ENCODE assay signal across 7 cellular contexts in the genomic region with DNA sequence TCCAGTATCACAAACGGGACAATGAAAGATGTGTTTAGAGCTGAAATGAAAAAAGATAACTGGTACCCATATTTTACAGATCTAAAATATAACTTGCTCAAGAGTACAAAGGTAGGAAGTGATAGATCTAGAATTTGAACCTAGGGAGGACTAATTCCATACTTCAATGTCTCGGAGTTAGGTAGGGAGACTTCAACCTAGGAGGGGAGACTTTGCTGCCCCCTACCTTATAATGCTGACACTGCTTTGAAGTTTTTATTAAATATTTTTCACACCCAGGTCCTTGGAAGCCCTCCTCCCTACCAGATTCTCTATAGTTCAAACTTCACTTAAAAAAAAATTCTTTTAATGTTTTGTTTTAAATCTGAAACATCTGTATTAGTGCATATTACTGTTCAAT. TPM values are rescaled to one million over a fixed set of nuclear protein-coding genes. Genes with fewer than 3 reads are reported as not detected.
DNase-seq lines count a peak whose midpoint lies in the region; ATAC-seq, FAIRE-seq and TF ChIP-seq lines count a peak whose summit lies in the region.

No MANE protein-coding gene starts in this region.

- no peaks in the 10 kb centered on the region for H3K27me3 ChIP-seq in MG63

- H3K27me3 Mint-ChIP-seq in endothelial cell (ENCODE audit: unreplicated experiment) (no peaks in the 10 kb centered on the region), progenitor cell of endocrine pancreas (no peaks in the 10 kb centered on the region)

- no peak overlapping the region for H3K4me3 ChIP-seq in MG63

- H3K36me3 Mint-ChIP-seq in endothelial cell (ENCODE audit: low read depth, unreplicated experiment) (peaks cover 13% of the 10 kb centered on the region), progenitor cell of endocrine pancreas (ENCODE audit: insufficient read depth) (peaks cover 21% of the 10 kb centered on the region)

- TF ChIP-seq CTCF in GM12873 (IDR thresholded peaks at IDR 0.05; ENCODE audit: insufficient read depth, low read depth, low read length, missing control alignments) (peak; percentile 41), endothelial cell (IDR thresholded peaks at IDR 0.05; ENCODE audit: unreplicated experiment) (peak; percentile 71), progenitor cell of endocrine pancreas (IDR thresholded peaks at IDR 0.05; ENCODE audit: unreplicated experiment) (peak; percentile 55)

- H3K4me3 Mint-ChIP-seq in endothelial cell (ENCODE audit: unreplicated experiment) (no peak overlapping the region), progenitor cell of endocrine pancreas (ENCODE audit: low read depth) (no peak overlapping the region)

- peaks cover 2% of the 10 kb centered on the region; the same call in 1 of the 2 replicates for H3K36me3 ChIP-seq in MG63

- H3K9me3 Mint-ChIP-seq in endothelial cell (ENCODE audit: unreplicated experiment) (no peaks in the 10 kb centered on the region), progenitor cell of endocrine pancreas (ENCODE audit: low read depth) (peaks cover 5% of the 10 kb centered on the region)

- ATAC-seq in GM19463 (IDR thresholded peaks at IDR 0.05; ENCODE audit: unreplicated experiment): no peak

- H3K4me1 Mint-ChIP-seq in endothelial cell (ENCODE audit: unreplicated experiment): peaks cover 5% of the 10 kb centered on the region
- peaks cover 9% of the 10 kb centered on the region for H3K4me1 Mint-ChIP-seq in progenitor cell of endocrine pancreas (ENCODE audit: low read depth)

- FAIRE-seq in GM19239 (lab: Jason Lieb, UNC): no peak

- H3K27ac Mint-ChIP-seq in endothelial cell (ENCODE audit: unreplicated experiment) (no peak overlapping the region), progenitor cell of endocrine pancreas (no peak overlapping the region)

- H3K9me3 ChIP-seq in MG63: no peaks in the 10 kb centered on the region

- peak; percentile 32 for DNase-seq in NAMALWA (ENCODE audit: low spot score)
- peak; percentile 11 for DNase-seq in endothelial cell (ENCODE audit: low spot score)
- DNase-seq in progenitor cell of endocrine pancreas (ENCODE audit: low spot score, unreplicated experiment): no peak
- no peak for DNase-seq in MG63
- no peak for DNase-seq in GM19239 (ENCODE audit: insufficient read length, low spot score)

RNA-seq across cellular contexts. Expression of gene MICU1, which starts 58.0 kb away (rescaled TPM):
- 39.9 TPM for total RNA-seq in endothelial cell (ENCODE audit: unreplicated experiment)
- total RNA-seq in progenitor cell of endocrine pancreas: 60.4 and 63.3 TPM in 2 replicates
- 35.1 and 49.8 TPM in 2 replicates for total RNA-seq in MG63 (2014; rRNA removed; shearing (Covaris generic); ENCODE audit: low replicate concordance)

Comparison
In these comparisons a context has a peak if more than half of its experiments do, and no peak if none do; other contexts are left out.
1. DNase-seq: peak in NAMALWA (single experiment) and endothelial cell (single experiment); none in progenitor cell of endocrine pancreas (single experiment), MG63 (single experiment) and GM19239 (single experiment).
2. Peak in every context shown above with its lines, with median percentiles within 50 percentile points of each other: CTCF ChIP-seq.